ENCODE assay signal across 27 cellular contexts in genomic region chr4:101593666-101594065, GRCh38.
DNase-seq lines count a peak whose midpoint lies in the region; ATAC-seq, FAIRE-seq and TF ChIP-seq lines count a peak whose summit lies in the region.
"Had no signal": no experiment of that assay in that cellular context is flagged by ENCODE, and none has a peak within 500 bp of the region (broad histone marks: within the 10 kb centered on the region; RNA-seq: fewer than 3 reads in every experiment).

No MANE protein-coding gene starts in this region.

- H3K4me1 Mint-ChIP-seq in CD8-positive, alpha-beta memory T cell: peaks cover 0 to 5% (median 5%) of the 10 kb centered on the region in 3 donors

- CTCF ChIA-PET in HCT116 (lab: Charles Lee): no interaction called here
- CTCF ChIA-PET in CD8-positive, alpha-beta memory T cell (lab: Charles Lee): interaction anchor here (0.7 kb wide), 1 partner anchor 247 kb away, joined by 4 read pairs; no protein-coding TSS in a partner anchor

- no peaks in the 10 kb centered on the region for H3K27me3 ChIP-seq in HCT116 (ENCODE audit: insufficient read depth, low read length)
- H3K27me3 ChIP-seq in bronchial epithelial cell (ENCODE audit: control insufficient read depth, insufficient read depth, low read length): no peaks in the 10 kb centered on the region
- H3K27me3 ChIP-seq in foreskin keratinocyte: no peaks in the 10 kb centered on the region
- H3K27me3 ChIP-seq in CD8-positive, alpha-beta memory T cell (ENCODE audit: insufficient read depth, low read length, poor library complexity, severe bottlenecking): no peaks in the 10 kb centered on the region
- H3K27me3 ChIP-seq: SJCRH30 had no signal

- no peak for FAIRE-seq in bronchial epithelial cell (lab: Jason Lieb, UNC)
- FAIRE-seq: GM19239, HepG2, K562, RCC 7860 had no signal

- intact Hi-C loops in HCT116 (cut with micrococcal nuclease): no loop called here

- H3K27ac ChIP-seq in HCT116 (ENCODE audit: low read depth, low read length) (no peak overlapping the region), foreskin keratinocyte (no peak overlapping the region)
- no peak overlapping the region for H3K27ac ChIP-seq in CD8-positive, alpha-beta memory T cell (ENCODE audit: low read depth, low read length)
- H3K27ac ChIP-seq: SJCRH30 had no signal

- no peaks in the 10 kb centered on the region for H3K4me1 ChIP-seq in HCT116 (ENCODE audit: control insufficient read depth in 1 of 2, insufficient read depth in 2 of 2, low read length in 2 of 2)
- no peaks in the 10 kb centered on the region for H3K4me1 ChIP-seq in foreskin keratinocyte
- H3K4me1 ChIP-seq in CD8-positive, alpha-beta memory T cell (ENCODE audit: insufficient read depth, low read length): no peaks in the 10 kb centered on the region
- H3K4me1 ChIP-seq: Caco-2, SJCRH30 had no signal

- no TSS peak for BruUV-seq in HCT116 (replicated peaks; lab: Mats Ljungman, UMichigan)

- H3K4me3 ChIP-seq in HCT116 (replicated peaks in 1 of 2; ENCODE audit: low read depth in 1 of 2, low read length in 2 of 2): no peak overlapping the region
- no peak overlapping the region for H3K4me3 ChIP-seq in bronchial epithelial cell (ENCODE audit: low read depth, low read length)
- H3K4me3 ChIP-seq in CD8-positive, alpha-beta memory T cell (ENCODE audit: low read length): no peak overlapping the region
- H3K4me3 ChIP-seq: K562, SJCRH30 had no signal

- no peaks in the 10 kb centered on the region for H3K9me3 ChIP-seq in HCT116 (ENCODE audit: control insufficient read depth in 1 of 2, insufficient read depth in 1 of 2, low read depth in 1 of 2, low read length in 2 of 2)
- no peaks in the 10 kb centered on the region for H3K9me3 ChIP-seq in CD8-positive, alpha-beta memory T cell (ENCODE audit: low read length)
- H3K9me3 ChIP-seq: Caco-2, SJCRH30 had no signal

- DNase-seq in CD1c-positive myeloid dendritic cell (ENCODE audit: extremely low spot score): peak; percentile 19
- no peak for DNase-seq in HCT116 (ENCODE audit: low read depth, low spot score)
- DNase-seq in bronchial epithelial cell (ENCODE audit: low read depth): peak; percentile 38
- peak in 1 of 2 donors; percentile 7 for DNase-seq in foreskin keratinocyte
- DNase-seq in GOT3 (lab: John Stamatoyannopoulos, UW): no peak
- DNase-seq in mucosa of gallbladder (ENCODE audit: low spot score): no peak
- no peak for DNase-seq in CD8-positive, alpha-beta memory T cell
- DNase-seq: Caco-2; CD4-positive, CD25-positive, alpha-beta regulatory T cell; DMS 273 treated with DMSO at 0.1 percent for 48 hours; DMS79; H7; Kasumi-1; MV-4-11; NCI-H1105; NCI-H1436 treated with DMSO at 0.1 percent for 48 hours; NCI-H187 treated with DMSO at 0.1 percent for 48 hours; NCI-H2171 treated with DMSO at 0.1 percent for 48 hours; NCI-H524; NCI-H774; SJCRH30 had no signal

- H3K79me2 ChIP-seq in HCT116 (ENCODE audit: insufficient read depth, low read length): no peaks in the 10 kb centered on the region

- no peak overlapping the region for H3K4me2 ChIP-seq in HCT116 (ENCODE audit: low read length)

- ATAC-seq in HCT116: no peak
- peak; percentile 33 for ATAC-seq in foreskin keratinocyte
- ATAC-seq: HepG2, K562, Right ventricle myocardium inferior, SK-N-SH treated with all-trans-retinoic acid at 6 μM for 48 hours had no signal

- no peak overlapping the region for H3K9ac ChIP-seq in HCT116 (ENCODE audit: low read length)

- no peak overlapping the region for H3K27ac Mint-ChIP-seq in CD8-positive, alpha-beta memory T cell
- H3K27ac Mint-ChIP-seq: CD4-positive, CD25-positive, alpha-beta regulatory T cell had no signal

- TF ChIP-seq RAD21 in HCT116 (IDR thresholded peaks at IDR 0.05; ENCODE audit: low read depth): no peak

- H4K20me1 ChIP-seq in HCT116 (ENCODE audit: insufficient read depth): no peaks in the 10 kb centered on the region

- H3K9me2 ChIP-seq in HCT116 (ENCODE audit: insufficient read depth): no peaks in the 10 kb centered on the region

- no peaks in the 10 kb centered on the region for H3K36me3 Mint-ChIP-seq in CD8-positive, alpha-beta memory T cell
- H3K36me3 Mint-ChIP-seq: CD4-positive, CD25-positive, alpha-beta regulatory T cell had no signal

- RAD21 ChIA-PET in HCT116 (lab: Charles Lee; ENCODE audit: low non-redundant PET in 1 of 2, low total read pairs in 2 of 2, uncharacterized antibody in 2 of 2, unreplicated experiment in 2 of 2): no interaction called here

- TF ChIP-seq CTCF in HCT116 (IDR thresholded peaks at IDR 0.05 in 2 of 3, conservative IDR thresholded peaks at IDR 0.05 in 1 of 3; ENCODE audit: borderline replicate concordance in 1 of 3, insufficient read depth in 1 of 3, low read depth in 2 of 3, low read length in 2 of 3): no peak
- TF ChIP-seq CTCF in bronchial epithelial cell (IDR thresholded peaks at IDR 0.05; ENCODE audit: insufficient read depth, low read length, severe bottlenecking): no peak
- TF ChIP-seq CTCF in foreskin keratinocyte (conservative IDR thresholded peaks at IDR 0.05): no peak

- no peaks in the 10 kb centered on the region for H3K9me3 Mint-ChIP-seq in CD8-positive, alpha-beta memory T cell
- H3K9me3 Mint-ChIP-seq: CD4-positive, CD25-positive, alpha-beta regulatory T cell had no signal

- H3K4me3 Mint-ChIP-seq in CD8-positive, alpha-beta memory T cell: no peak overlapping the region
- H3K4me3 Mint-ChIP-seq: CD4-positive, CD25-positive, alpha-beta regulatory T cell had no signal

- peaks cover 0 to 2% of the 10 kb centered on the region in 2 donors for H3K27me3 Mint-ChIP-seq in CD8-positive, alpha-beta memory T cell

- POLR2A ChIA-PET in HCT116 (lab: Charles Lee): no interaction called here
- POLR2A ChIA-PET in CD8-positive, alpha-beta memory T cell (lab: Charles Lee): no interaction called here

- no peak for TF ChIP-seq POLR2A in HCT116 (IDR thresholded peaks at IDR 0.05; ENCODE audit: borderline replicate concordance, extremely low read depth, insufficient read depth, insufficient read length)

- peak overlapping the region; percentile 0 for H2AFZ ChIP-seq in HCT116 (ENCODE audit: low read depth, low read length, poor library complexity, severe bottlenecking)

- H3K36me3 ChIP-seq in HCT116 (ENCODE audit: control insufficient read depth in 1 of 2, insufficient read depth in 2 of 2, low read length in 2 of 2) (no peaks in the 10 kb centered on the region), bronchial epithelial cell (ENCODE audit: control insufficient read depth, insufficient read depth, low read length) (no peaks in the 10 kb centered on the region)
- H3K36me3 ChIP-seq in CD8-positive, alpha-beta memory T cell (ENCODE audit: insufficient read depth, low read length): no peaks in the 10 kb centered on the region
- H3K36me3 ChIP-seq: SJCRH30 had no signal

TF ChIP-seq in HCT116, 20 proteins besides CTCF, POLR2A, EP300 and RAD21 (continues in another document):
- TF ChIP-seq TCF7L2 (IDR thresholded peaks at IDR 0.05; ENCODE audit: borderline replicate concordance, extremely low read depth, insufficient read depth, insufficient read length) (no peak), EZH2phosphoT487 (IDR thresholded peaks at IDR 0.05; ENCODE audit: borderline replicate concordance) (no peak), MAX (IDR thresholded peaks at IDR 0.05) (no peak), SP1 (IDR thresholded peaks at IDR 0.05; ENCODE audit: low read depth) (no peak), ELF1 (IDR thresholded peaks at IDR 0.05; ENCODE audit: borderline replicate concordance, low read depth) (no peak), ZFX (IDR thresholded peaks at IDR 0.05) (no peak), ZNF274 (IDR thresholded peaks at IDR 0.05; ENCODE audit: low read depth, low read length) (no peak), YY1 (IDR thresholded peaks at IDR 0.05; ENCODE audit: extremely low read depth, insufficient replicate concordance, low read depth, low read length) (no peak), CEBPB (IDR thresholded peaks at IDR 0.05; ENCODE audit: low read depth) (no peak), CBX3 (IDR thresholded peaks at IDR 0.05; ENCODE audit: low read depth) (no peak), ZBTB33 (IDR thresholded peaks at IDR 0.05; ENCODE audit: extremely low read depth, insufficient replicate concordance, low read length) (no peak), EZH2 (IDR thresholded peaks at IDR 0.05) (no peak), EGR1 (IDR thresholded peaks at IDR 0.05; ENCODE audit: low read depth) (no peak), JUND (IDR thresholded peaks at IDR 0.05) (no peak)
- TF ChIP-seq, protein P1, sequence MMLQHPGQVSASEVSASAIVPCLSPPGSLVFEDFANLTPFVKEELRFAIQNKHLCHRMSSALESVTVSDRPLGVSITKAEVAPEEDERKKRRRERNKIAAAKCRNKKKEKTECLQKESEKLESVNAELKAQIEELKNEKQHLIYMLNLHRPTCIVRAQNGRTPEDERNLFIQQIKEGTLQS (IDR thresholded peaks at IDR 0.05): no peak

Comparison
In these comparisons a context has a peak if more than half of its experiments do, and no peak if none do; other contexts are left out.
1. DNase-seq: peak in CD1c-positive myeloid dendritic cell (single experiment) and bronchial epithelial cell (single experiment); none in HCT116 (single experiment), GOT3 (single experiment), mucosa of gallbladder (single experiment) and CD8-positive, alpha-beta memory T cell (0 of 5).